ENCODE assay signal across 9 cellular contexts in genomic region chr11:45930031-45930794, GRCh38. TPM values are rescaled to one million over a fixed set of nuclear protein-coding genes. Genes with fewer than 3 reads are reported as not detected.
A peak's percentile ranks its signal among the peaks of the same experiment; 100 is the strongest.
DNase-seq lines count a peak whose midpoint lies in the region; ATAC-seq, FAIRE-seq and TF ChIP-seq lines count a peak whose summit lies in the region.
"Had no signal": no experiment of that assay in that cellular context is flagged by ENCODE, and none has a peak within 500 bp of the region (broad histone marks: within the 10 kb centered on the region; RNA-seq: fewer than 3 reads in every experiment).

No MANE protein-coding gene starts in this region.

- 39% methylated on average over 14 of the region's 14 CpGs for WGBS in prostate gland

- peak overlapping the region; percentile 64 to 79 for H3K27ac ChIP-seq in prostate gland

- H3K36me3 ChIP-seq in bronchial epithelial cell (ENCODE audit: control insufficient read depth, insufficient read depth, low read length) (peaks cover 3% of the 10 kb centered on the region), prostate gland (no peaks in the 10 kb centered on the region)

- no peak for TF ChIP-seq POLR2A in prostate gland (IDR thresholded peaks at IDR 0.05)

- intact Hi-C loops in prostate gland (cut with DNase I) = no loop called here

- peak; percentile 76 for DNase-seq in NOMO-1 treated with dmso at 0.1 percent for 144 hours (lab: John Stamatoyannopoulos, UW; ENCODE audit: unreplicated experiment)
- peak; percentile 53 for DNase-seq in bronchial epithelial cell (ENCODE audit: low read depth)
- no peak for DNase-seq in prostate gland (ENCODE audit: low spot score)
- DNase-seq in LoVo (ENCODE audit: low spot score) = no peak
- DNase-seq in cortex of kidney (lab: John Stamatoyannopoulos, UW) = no peak

- H3K4me3 ChIP-seq in GM12875 (ENCODE audit: low read depth, low read length) (peak overlapping the region; percentile 35), bronchial epithelial cell (ENCODE audit: low read depth, low read length) (no peak overlapping the region), prostate gland (no peak overlapping the region)

- H3K9me3 ChIP-seq in prostate gland = no peaks in the 10 kb centered on the region

- peak; percentile 94 for ATAC-seq in GM21381 (IDR thresholded peaks at IDR 0.05; ENCODE audit: unreplicated experiment)
- ATAC-seq in HG03460 (IDR thresholded peaks at IDR 0.05; ENCODE audit: unreplicated experiment) = peak; percentile 88

- H3K27me3 ChIP-seq in bronchial epithelial cell (ENCODE audit: control insufficient read depth, insufficient read depth, low read length) (no peaks in the 10 kb centered on the region), prostate gland (replicated peaks; ENCODE audit: insufficient read depth) (no peaks in the 10 kb centered on the region)

- H3K4me1 ChIP-seq in prostate gland (replicated peaks) = peaks cover 16% of the 10 kb centered on the region

- TF ChIP-seq CTCF in GM12875 (IDR thresholded peaks at IDR 0.05; ENCODE audit: borderline replicate concordance, insufficient read depth, low read depth, low read length) (no peak), bronchial epithelial cell (IDR thresholded peaks at IDR 0.05; ENCODE audit: insufficient read depth, low read length, severe bottlenecking) (no peak), prostate gland (IDR thresholded peaks at IDR 0.05) (no peak)

- FAIRE-seq in bronchial epithelial cell (lab: Jason Lieb, UNC) = peak; percentile 60

RNA-seq across cellular contexts. Expression of gene LARGE2, which starts 7.8 kb away (rescaled TPM):
- 2.9 and 4.5 TPM in 2 replicates for total RNA-seq in bronchial epithelial cell
- total RNA-seq in prostate gland = 10 to 100 TPM; 20.2 to 33.6 TPM
- total RNA-seq: LHCN-M2 had no signal

RNA-seq across cellular contexts. Expression of gene PEX16, which starts 12.5 kb away (rescaled TPM):
- 47.1 and 59.0 TPM in 2 replicates for total RNA-seq in bronchial epithelial cell
- total RNA-seq in prostate gland = 10 to 100 TPM; 31.8 to 35.4 TPM

RNA-seq across cellular contexts. Expression of gene FREY1, which starts 23.1 kb away (rescaled TPM):
- total RNA-seq in bronchial epithelial cell (0.51 and 1.3 TPM in 2 replicates), prostate gland (1 to 10 TPM in 1 of 2 donors, under 1 TPM in 1; 0.59 to 2.8 TPM)

RNA-seq across cellular contexts. Expression of gene MAPK8IP1, which starts 44.8 kb away (rescaled TPM):
- 0.26 and 0.90 TPM in 2 replicates for total RNA-seq in bronchial epithelial cell
- total RNA-seq in prostate gland = 10 to 100 TPM; 19.8 to 46.9 TPM

Comparison
In these comparisons a context has a peak if more than half of its experiments do, and no peak if none do; other contexts are left out.
1. DNase-seq: peak in NOMO-1 treated with dmso at 0.1 percent for 144 hours (single experiment) and bronchial epithelial cell (single experiment); none in prostate gland (single experiment), LoVo (single experiment) and cortex of kidney (single experiment).